ENCODE assay signal across 1 cellular context in the genomic region with DNA sequence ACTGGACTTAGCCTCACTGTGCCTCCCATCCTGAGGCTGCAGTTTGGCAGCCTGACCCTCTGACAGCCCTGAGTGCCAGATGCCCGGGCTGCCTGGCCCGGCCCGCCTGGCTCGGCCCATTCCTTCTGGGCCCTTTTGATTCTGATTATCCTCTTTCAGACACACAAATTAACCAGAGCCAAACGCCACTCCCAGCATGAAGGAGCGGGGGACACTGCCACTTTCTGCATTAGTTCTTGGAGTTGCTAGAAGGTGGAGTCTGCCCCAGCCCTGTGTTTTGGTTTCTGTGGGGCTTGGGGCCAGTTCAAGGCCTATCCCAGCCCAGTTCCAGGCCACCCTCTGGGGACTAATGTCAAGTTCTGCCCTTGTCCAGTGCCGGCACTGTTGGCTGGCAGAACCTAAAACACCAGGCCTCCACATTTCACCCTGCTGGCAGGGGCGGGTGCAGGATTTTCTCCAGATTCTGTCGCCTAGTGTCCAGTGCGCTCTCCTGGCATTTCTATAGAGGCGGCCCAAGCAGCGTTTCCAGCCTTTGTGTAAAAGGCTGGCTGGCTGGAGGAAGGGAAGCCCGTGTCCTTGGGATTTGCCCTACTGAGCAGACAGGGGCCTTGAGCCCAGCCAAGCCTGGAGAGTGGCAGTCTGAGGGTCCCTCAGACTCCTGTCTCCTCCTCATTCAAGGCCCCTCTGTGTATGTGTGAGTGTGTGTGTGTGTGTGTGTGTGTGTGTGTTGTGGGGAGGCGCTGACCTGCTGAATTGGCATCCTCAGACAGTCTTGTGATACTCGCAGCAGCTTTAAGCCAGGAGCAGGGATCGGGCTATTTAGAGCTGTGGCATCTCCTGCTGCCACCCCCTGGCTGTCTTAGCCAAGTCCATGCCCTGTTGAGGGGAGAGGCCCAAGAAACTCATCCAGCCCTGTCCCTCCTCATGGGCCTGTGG.
TF ChIP-seq lines count a peak whose summit lies in the region.

No MANE protein-coding gene starts in this region.

TF ChIP-seq in GM23338, 12 proteins besides CTCF, POLR2A, EP300 and RAD21 (continued from another document):
- TF ChIP-seq, protein P1, sequence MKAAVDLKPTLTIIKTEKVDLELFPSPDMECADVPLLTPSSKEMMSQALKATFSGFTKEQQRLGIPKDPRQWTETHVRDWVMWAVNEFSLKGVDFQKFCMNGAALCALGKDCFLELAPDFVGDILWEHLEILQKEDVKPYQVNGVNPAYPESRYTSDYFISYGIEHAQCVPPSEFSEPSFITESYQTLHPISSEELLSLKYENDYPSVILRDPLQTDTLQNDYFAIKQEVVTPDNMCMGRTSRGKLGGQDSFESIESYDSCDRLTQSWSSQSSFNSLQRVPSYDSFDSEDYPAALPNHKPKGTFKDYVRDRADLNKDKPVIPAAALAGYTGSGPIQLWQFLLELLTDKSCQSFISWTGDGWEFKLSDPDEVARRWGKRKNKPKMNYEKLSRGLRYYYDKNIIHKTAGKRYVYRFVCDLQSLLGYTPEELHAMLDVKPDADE (IDR thresholded peaks at IDR 0.05) = no peak
- TF ChIP-seq NANOG (IDR thresholded peaks at IDR 0.05; ENCODE audit: borderline replicate concordance) = no peak
- TF ChIP-seq POLR2AphosphoS5 (IDR thresholded peaks at IDR 0.05; ENCODE audit: low read depth) = no peak
- no peak for TF ChIP-seq CREB1 (CRISPR knock-in tag; IDR thresholded peaks at IDR 0.05; ENCODE audit: low read depth)
- TF ChIP-seq EZH2 (IDR thresholded peaks at IDR 0.05; ENCODE audit: low read depth, unreplicated experiment) = no peak
- TF ChIP-seq, protein P2, sequence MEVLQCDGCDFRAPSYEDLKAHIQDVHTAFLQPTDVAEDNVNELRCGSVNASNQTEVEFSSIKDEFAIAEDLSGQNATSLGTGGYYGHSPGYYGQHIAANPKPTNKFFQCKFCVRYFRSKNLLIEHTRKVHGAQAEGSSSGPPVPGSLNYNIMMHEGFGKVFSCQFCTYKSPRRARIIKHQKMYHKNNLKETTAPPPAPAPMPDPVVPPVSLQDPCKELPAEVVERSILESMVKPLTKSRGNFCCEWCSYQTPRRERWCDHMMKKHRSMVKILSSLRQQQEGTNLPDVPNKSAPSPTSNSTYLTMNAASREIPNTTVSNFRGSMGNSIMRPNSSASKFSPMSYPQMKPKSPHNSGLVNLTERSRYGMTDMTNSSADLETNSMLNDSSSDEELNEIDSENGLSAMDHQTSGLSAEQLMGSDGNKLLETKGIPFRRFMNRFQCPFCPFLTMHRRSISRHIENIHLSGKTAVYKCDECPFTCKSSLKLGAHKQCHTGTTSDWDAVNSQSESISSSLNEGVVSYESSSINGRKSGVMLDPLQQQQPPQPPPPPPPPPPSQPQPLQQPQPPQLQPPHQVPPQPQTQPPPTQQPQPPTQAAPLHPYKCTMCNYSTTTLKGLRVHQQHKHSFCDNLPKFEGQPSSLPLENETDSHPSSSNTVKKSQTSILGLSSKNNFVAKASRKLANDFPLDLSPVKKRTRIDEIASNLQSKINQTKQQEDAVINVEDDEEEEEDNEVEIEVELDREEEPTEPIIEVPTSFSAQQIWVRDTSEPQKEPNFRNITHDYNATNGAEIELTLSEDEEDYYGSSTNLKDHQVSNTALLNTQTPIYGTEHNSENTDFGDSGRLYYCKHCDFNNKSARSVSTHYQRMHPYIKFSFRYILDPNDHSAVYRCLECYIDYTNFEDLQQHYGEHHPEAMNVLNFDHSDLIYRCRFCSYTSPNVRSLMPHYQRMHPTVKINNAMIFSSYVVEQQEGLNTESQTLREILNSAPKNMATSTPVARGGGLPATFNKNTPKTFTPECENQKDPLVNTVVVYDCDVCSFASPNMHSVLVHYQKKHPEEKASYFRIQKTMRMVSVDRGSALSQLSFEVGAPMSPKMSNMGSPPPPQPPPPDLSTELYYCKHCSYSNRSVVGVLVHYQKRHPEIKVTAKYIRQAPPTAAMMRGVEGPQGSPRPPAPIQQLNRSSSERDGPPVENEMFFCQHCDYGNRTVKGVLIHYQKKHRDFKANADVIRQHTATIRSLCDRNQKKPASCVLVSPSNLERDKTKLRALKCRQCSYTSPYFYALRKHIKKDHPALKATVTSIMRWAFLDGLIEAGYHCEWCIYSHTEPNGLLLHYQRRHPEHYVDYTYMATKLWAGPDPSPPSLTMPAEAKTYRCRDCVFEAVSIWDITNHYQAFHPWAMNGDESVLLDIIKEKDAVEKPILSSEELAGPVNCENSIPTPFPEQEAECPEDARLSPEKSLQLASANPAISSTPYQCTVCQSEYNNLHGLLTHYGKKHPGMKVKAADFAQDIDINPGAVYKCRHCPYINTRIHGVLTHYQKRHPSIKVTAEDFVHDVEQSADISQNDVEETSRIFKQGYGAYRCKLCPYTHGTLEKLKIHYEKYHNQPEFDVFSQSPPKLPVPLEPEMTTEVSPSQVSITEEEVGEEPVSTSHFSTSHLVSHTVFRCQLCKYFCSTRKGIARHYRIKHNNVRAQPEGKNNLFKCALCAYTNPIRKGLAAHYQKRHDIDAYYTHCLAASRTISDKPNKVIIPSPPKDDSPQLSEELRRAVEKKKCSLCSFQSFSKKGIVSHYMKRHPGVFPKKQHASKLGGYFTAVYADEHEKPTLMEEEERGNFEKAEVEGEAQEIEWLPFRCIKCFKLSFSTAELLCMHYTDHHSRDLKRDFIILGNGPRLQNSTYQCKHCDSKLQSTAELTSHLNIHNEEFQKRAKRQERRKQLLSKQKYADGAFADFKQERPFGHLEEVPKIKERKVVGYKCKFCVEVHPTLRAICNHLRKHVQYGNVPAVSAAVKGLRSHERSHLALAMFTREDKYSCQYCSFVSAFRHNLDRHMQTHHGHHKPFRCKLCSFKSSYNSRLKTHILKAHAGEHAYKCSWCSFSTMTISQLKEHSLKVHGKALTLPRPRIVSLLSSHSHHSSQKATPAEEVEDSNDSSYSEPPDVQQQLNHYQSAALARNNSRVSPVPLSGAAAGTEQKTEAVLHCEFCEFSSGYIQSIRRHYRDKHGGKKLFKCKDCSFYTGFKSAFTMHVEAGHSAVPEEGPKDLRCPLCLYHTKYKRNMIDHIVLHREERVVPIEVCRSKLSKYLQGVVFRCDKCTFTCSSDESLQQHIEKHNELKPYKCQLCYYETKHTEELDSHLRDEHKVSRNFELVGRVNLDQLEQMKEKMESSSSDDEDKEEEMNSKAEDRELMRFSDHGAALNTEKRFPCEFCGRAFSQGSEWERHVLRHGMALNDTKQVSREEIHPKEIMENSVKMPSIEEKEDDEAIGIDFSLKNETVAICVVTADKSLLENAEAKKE (CRISPR knock-in tag; IDR thresholded peaks at IDR 0.05) = no peak
- no peak for TF ChIP-seq ZNF331 (CRISPR knock-in tag; IDR thresholded peaks at IDR 0.05; ENCODE audit: low read depth)
- TF ChIP-seq STAT1 (IDR thresholded peaks at IDR 0.05; ENCODE audit: unreplicated experiment) = no peak
- no peak for TF ChIP-seq ZNF114 (CRISPR knock-in tag; IDR thresholded peaks at IDR 0.05)
- TF ChIP-seq EZH2phosphoT487 (IDR thresholded peaks at IDR 0.05; ENCODE audit: unreplicated experiment) = no peak
